11 cellular contexts compared by ENCODE assay signal in genomic region chr2:65075605-65076344, GRCh38. TPM values are rescaled to one million over a fixed set of nuclear protein-coding genes. Genes with fewer than 3 reads are reported as not detected.
A peak's percentile ranks its signal among the peaks of the same experiment; 100 is the strongest.
DNase-seq lines count a peak whose midpoint lies in the region; ATAC-seq and TF ChIP-seq lines count a peak whose summit lies in the region.
"Had no signal": no experiment of that assay in that cellular context is flagged by ENCODE, and none has a peak within 500 bp of the region (broad histone marks: within the 10 kb centered on the region; RNA-seq: fewer than 3 reads in every experiment).

No MANE protein-coding gene starts in this region.

- peaks cover 3 to 25% (median 10%) of the 10 kb centered on the region in 4 donors for H3K36me3 ChIP-seq in liver (ENCODE audit: control insufficient read depth in 4 of 4, insufficient read depth in 3 of 4, low read depth in 1 of 4, low read length in 3 of 4)
- peaks cover 87% of the 10 kb centered on the region for H3K36me3 ChIP-seq in suprapubic skin

- no peak for TF ChIP-seq EP300 in suprapubic skin (IDR thresholded peaks at IDR 0.05)

- peak; percentile 18 for DNase-seq in M059J (ENCODE audit: low read depth)
- DNase-seq in cardiac fibroblast (ENCODE audit: low read depth in 2 of 2) = peak; percentile 23 to 50
- peak in 1 of 2 donors; percentile 76 for DNase-seq in suprapubic skin (ENCODE audit: low spot score in 2 of 2)
- no peak for DNase-seq in midbrain (lab: John Stamatoyannopoulos, UW)
- DNase-seq in stimulated activated CD4-positive, alpha-beta T cell treated with anti-CD3 and anti-CD28 coated beads, Interleukin-2, amount 100 ng/mL, for 24 hours = no peak
- DNase-seq: activated CD4-positive, alpha-beta T cell treated with anti-CD3 and anti-CD28 coated beads, Interleukin-2, amount 50 U/mL, for 4 hours; NCI-H526 had no signal

- H3K9me3 ChIP-seq in liver (ENCODE audit: control insufficient read depth in 4 of 4, low read length in 3 of 4) = no peaks in the 10 kb centered on the region
- no peaks in the 10 kb centered on the region for H3K9me3 ChIP-seq in suprapubic skin

- no peaks in the 10 kb centered on the region for H3K27me3 ChIP-seq in liver (ENCODE audit: control insufficient read depth in 4 of 4, insufficient read depth in 4 of 4, low read length in 3 of 4)
- H3K27me3 ChIP-seq in suprapubic skin = no peaks in the 10 kb centered on the region

- TF ChIP-seq CTCF in cardiac fibroblast (IDR thresholded peaks at IDR 0.05; ENCODE audit: low read depth, low read length) (no peak), liver (IDR thresholded peaks at IDR 0.05; ENCODE audit: low read depth, low read length, missing input control) (no peak), suprapubic skin (IDR thresholded peaks at IDR 0.05) (no peak)

- H3K4me3 ChIP-seq in cardiac fibroblast (replicated peaks in 1 of 2; ENCODE audit: low read depth in 2 of 2, low read length in 2 of 2) (no peak overlapping the region), liver (ENCODE audit: low read depth in 1 of 3, low read length in 3 of 3) (no peak overlapping the region), suprapubic skin (no peak overlapping the region)

- no peak for ATAC-seq in HG02938 (IDR thresholded peaks at IDR 0.05; ENCODE audit: unreplicated experiment)

- H3K27ac ChIP-seq in liver (ENCODE audit: low read depth in 1 of 2, low read length in 2 of 2) (peak overlapping the region; percentile 38 to 51), suprapubic skin (peak overlapping the region; percentile 9)
- H3K27ac ChIP-seq: epithelial cell of prostate, HL-60 had no signal

- TF ChIP-seq RAD21 in liver (IDR thresholded peaks at IDR 0.05) = peak in 1 of 2 donors; percentile 43

- WGBS in liver = 48% methylated on average over 5 of the region's 5 CpGs
- WGBS in suprapubic skin = 41% methylated on average over 4 of the region's 5 CpGs

- H3K9ac ChIP-seq in liver (ENCODE audit: low read depth in 1 of 2, low read length in 2 of 2) = no peak overlapping the region

- TF ChIP-seq POLR2A in suprapubic skin (IDR thresholded peaks at IDR 0.05) = no peak

- H3K4me1 ChIP-seq in liver (ENCODE audit: control insufficient read depth in 4 of 4, insufficient read depth in 4 of 4, low read length in 3 of 4) (peaks cover 2 to 10% (median 10%) of the 10 kb centered on the region in 4 donors), suprapubic skin (peaks cover 32% of the 10 kb centered on the region)

TF ChIP-seq in liver, 16 proteins besides CTCF, POLR2A, EP300 and RAD21:
- TF ChIP-seq NR2F2 (IDR thresholded peaks at IDR 0.05) (peak; percentile 52), SP1 (IDR thresholded peaks at IDR 0.05) (no peak)

RNA-seq across cellular contexts. Expression of gene CEP68, which starts 19.6 kb away (rescaled TPM):
- total RNA-seq in M059J (2014; rRNA removed; shearing (Covaris generic)) = 1.2 and 3.3 TPM in 2 replicates
- total RNA-seq in liver = 1 to 10 TPM; 2.5 to 5.8 TPM
- 1 to 10 TPM; 2.1 to 5.8 TPM for polyA plus RNA-seq in liver
- 10 to 100 TPM; 17.5 to 53.4 (median 27.6) TPM for total RNA-seq in suprapubic skin

RNA-seq across cellular contexts. Expression of gene RAB1A, which starts 54.1 kb away (rescaled TPM):
- 82.8 and 152 TPM in 2 replicates for total RNA-seq in M059J (2014; rRNA removed; shearing (Covaris generic))
- total RNA-seq in liver (10 to 100 TPM; 52.8 to 70.3 TPM), suprapubic skin (10 to 100 TPM; 66.3 to 76.0 (median 68.3) TPM)
- 10 to 100 TPM; 85.3 to 89.7 TPM for polyA plus RNA-seq in liver

Comparison
In these comparisons a context has a peak if more than half of its experiments do, and no peak if none do; other contexts are left out.
1. DNase-seq: peak in M059J (single experiment) and cardiac fibroblast (2 of 2); none in midbrain (single experiment) and stimulated activated CD4-positive, alpha-beta T cell treated with anti-CD3 and anti-CD28 coated beads, Interleukin-2, amount 100 ng/mL, for 24 hours (0 of 2).